ENCODE assay signal across 10 cellular contexts in genomic region chr15:91291673-91292072, GRCh38.
DNase-seq lines count a peak whose midpoint lies in the region; ATAC-seq lines count a peak whose summit lies in the region.
"Had no signal": no experiment of that assay in that cellular context is flagged by ENCODE, and none has a peak within 500 bp of the region (broad histone marks: within the 10 kb centered on the region; RNA-seq: fewer than 3 reads in every experiment).

No MANE protein-coding gene starts in this region.

- ATAC-seq in GM21529 (IDR thresholded peaks at IDR 0.05; ENCODE audit: unreplicated experiment) = peak; percentile 69
- no peak for ATAC-seq in stimulated activated effector memory CD8-positive, alpha-beta T cell treated with anti-CD3 and anti-CD28 coated beads, Interleukin-12 subunit alpha, Interleukin-12 subunit beta, amount 100 ng/mL, for 72 hours

- no peaks in the 10 kb centered on the region for H3K9me3 ChIP-seq in CD8-positive, alpha-beta memory T cell (ENCODE audit: low read length)
- H3K9me3 ChIP-seq: tibial artery had no signal

- POLR2A ChIA-PET in CD8-positive, alpha-beta memory T cell (lab: Charles Lee) = no interaction called here

- H3K4me1 ChIP-seq in CD8-positive, alpha-beta memory T cell (ENCODE audit: insufficient read depth, low read length) = no peaks in the 10 kb centered on the region
- H3K4me1 ChIP-seq: tibial artery had no signal

- H3K27ac ChIP-seq in CD8-positive, alpha-beta memory T cell (ENCODE audit: low read depth, low read length) = no peak overlapping the region
- H3K27ac ChIP-seq: tibial artery had no signal

- H3K4me3 Mint-ChIP-seq in stimulated activated effector memory CD8-positive, alpha-beta T cell treated with anti-CD3 and anti-CD28 coated beads, Interleukin-12 subunit alpha, Interleukin-12 subunit beta, amount 100 ng/mL, for 72 hours = no peak overlapping the region
- H3K4me3 Mint-ChIP-seq in CD8-positive, alpha-beta memory T cell = no peak overlapping the region

- H3K4me1 Mint-ChIP-seq in stimulated activated effector memory CD8-positive, alpha-beta T cell treated with anti-CD3 and anti-CD28 coated beads, Interleukin-12 subunit alpha, Interleukin-12 subunit beta, amount 100 ng/mL, for 72 hours = no peaks in the 10 kb centered on the region
- no peaks in the 10 kb centered on the region for H3K4me1 Mint-ChIP-seq in CD8-positive, alpha-beta memory T cell

- no peaks in the 10 kb centered on the region for H3K36me3 Mint-ChIP-seq in stimulated activated effector memory CD8-positive, alpha-beta T cell treated with anti-CD3 and anti-CD28 coated beads, Interleukin-12 subunit alpha, Interleukin-12 subunit beta, amount 100 ng/mL, for 72 hours
- H3K36me3 Mint-ChIP-seq in CD8-positive, alpha-beta memory T cell = no peaks in the 10 kb centered on the region

- H3K4me3 ChIP-seq in CD8-positive, alpha-beta memory T cell (ENCODE audit: low read length) = no peak overlapping the region
- H3K4me3 ChIP-seq: tibial artery had no signal

- H3K36me3 ChIP-seq in CD8-positive, alpha-beta memory T cell (ENCODE audit: insufficient read depth, low read length) = no peaks in the 10 kb centered on the region
- H3K36me3 ChIP-seq: tibial artery had no signal

- H3K27me3 ChIP-seq in CD8-positive, alpha-beta memory T cell (ENCODE audit: insufficient read depth, low read length, poor library complexity, severe bottlenecking) = no peaks in the 10 kb centered on the region

- CTCF ChIA-PET in CD8-positive, alpha-beta memory T cell (lab: Charles Lee) = no interaction called here

- peak; percentile 31 for DNase-seq in Daoy (ENCODE audit: low read depth)
- peak; percentile 35 to 65 for DNase-seq in NCI-H526 (lab: John Stamatoyannopoulos, UW)
- DNase-seq in germinal center (ENCODE audit: low spot score) = peak; percentile 38
- DNase-seq in stimulated activated effector memory CD8-positive, alpha-beta T cell treated with anti-CD3 and anti-CD28 coated beads, Interleukin-12 subunit alpha, Interleukin-12 subunit beta, amount 100 ng/mL, for 72 hours (ENCODE audit: low spot score in 2 of 2) = no peak
- DNase-seq in activated CD4-positive, CD25-positive, alpha-beta regulatory T cell treated with anti-CD3 and anti-CD28 coated beads, Interleukin-2, amount 50 U/mL, for 72 hours = no peak
- no peak for DNase-seq in stimulated activated CD4-positive, alpha-beta T cell treated with anti-CD3 and anti-CD28 coated beads, Interleukin-2, amount 100 ng/mL, for 24 hours
- no peak for DNase-seq in CD8-positive, alpha-beta memory T cell
- DNase-seq: small intestine, tibial artery had no signal

- peaks cover 5 to 22% of the 10 kb centered on the region in 2 donors for H3K27me3 Mint-ChIP-seq in CD8-positive, alpha-beta memory T cell

- no peaks in the 10 kb centered on the region for H3K9me3 Mint-ChIP-seq in stimulated activated effector memory CD8-positive, alpha-beta T cell treated with anti-CD3 and anti-CD28 coated beads, Interleukin-12 subunit alpha, Interleukin-12 subunit beta, amount 100 ng/mL, for 72 hours
- no peaks in the 10 kb centered on the region for H3K9me3 Mint-ChIP-seq in CD8-positive, alpha-beta memory T cell

- H3K27ac Mint-ChIP-seq in stimulated activated effector memory CD8-positive, alpha-beta T cell treated with anti-CD3 and anti-CD28 coated beads, Interleukin-12 subunit alpha, Interleukin-12 subunit beta, amount 100 ng/mL, for 72 hours = no peak overlapping the region
- no peak overlapping the region for H3K27ac Mint-ChIP-seq in CD8-positive, alpha-beta memory T cell

Comparison
In these comparisons a context has a peak if more than half of its experiments do, and no peak if none do; other contexts are left out.
1. DNase-seq: peak in Daoy (single experiment), NCI-H526 (2 of 2) and germinal center (single experiment); none in stimulated activated effector memory CD8-positive, alpha-beta T cell treated with anti-CD3 and anti-CD28 coated beads, Interleukin-12 subunit alpha, Interleukin-12 subunit beta, amount 100 ng/mL, for 72 hours (0 of 2), activated CD4-positive, CD25-positive, alpha-beta regulatory T cell treated with anti-CD3 and anti-CD28 coated beads, Interleukin-2, amount 50 U/mL, for 72 hours (single experiment), stimulated activated CD4-positive, alpha-beta T cell treated with anti-CD3 and anti-CD28 coated beads, Interleukin-2, amount 100 ng/mL, for 24 hours (0 of 2) and CD8-positive, alpha-beta memory T cell (0 of 5).